Comparison of ENCODE assay signal across 9 cellular contexts in genomic region chr10:74967850-74968620, GRCh38.
DNase-seq lines count a peak whose midpoint lies in the region; ATAC-seq and TF ChIP-seq lines count a peak whose summit lies in the region.
"Had no signal": no experiment of that assay in that cellular context is flagged by ENCODE, and none has a peak within 500 bp of the region (broad histone marks: within the 10 kb centered on the region; RNA-seq: fewer than 3 reads in every experiment).

No MANE protein-coding gene starts in this region.

- peaks cover 38% of the 10 kb centered on the region for H3K4me1 ChIP-seq in MM.1S (ENCODE audit: low read length)

- 0 out of 2 replicates have a peak, but pooled peaks cover 7% of the 10 kb centered on the region for H3F3A ChIP-seq in MM.1S (ENCODE audit: insufficient read depth, low read length)

- no peaks in the 10 kb centered on the region for H3K27me3 ChIP-seq in MM.1S (replicated peaks; ENCODE audit: insufficient read depth, low read length)
- H3K27me3 ChIP-seq: Peyer's patch had no signal

- peaks cover 30% of the 10 kb centered on the region for H3K79me2 ChIP-seq in MM.1S (ENCODE audit: low read length)

- H2AFZ ChIP-seq in MM.1S (ENCODE audit: low read length): no peak overlapping the region

- H3K9me2 ChIP-seq in MM.1S (replicated peaks; ENCODE audit: insufficient read depth, low read length): no peaks in the 10 kb centered on the region

- H4K20me1 ChIP-seq in MM.1S (ENCODE audit: insufficient read depth, low read length): no peaks in the 10 kb centered on the region

- H3K4me3 ChIP-seq in MM.1S (ENCODE audit: low read length): 0 out of 2 replicates have a peak overlapping the region, but pooled peaks have one; percentile 5
- peak overlapping the region; percentile 73 for H3K4me3 ChIP-seq in SK-N-MC
- H3K4me3 ChIP-seq: Peyer's patch had no signal

- peak overlapping the region; percentile 46 for H3K4me2 ChIP-seq in MM.1S (ENCODE audit: low read depth, low read length)

- peak; percentile 75 for ATAC-seq in left lobe of liver
- no peak for ATAC-seq in HG02763 (IDR thresholded peaks at IDR 0.05; ENCODE audit: unreplicated experiment)
- ATAC-seq in HG03439 (IDR thresholded peaks at IDR 0.05; ENCODE audit: unreplicated experiment): no peak

- H3K27ac ChIP-seq in MM.1S (ENCODE audit: low read length) (peak overlapping the region; percentile 24; the same call in 1 of the 2 replicates), SK-N-MC (peak overlapping the region; percentile 96)
- H3K27ac ChIP-seq: Peyer's patch had no signal

- no peak for TF ChIP-seq CTCF in MM.1S (IDR thresholded peaks at IDR 0.05; ENCODE audit: low read length)

- no peak overlapping the region for H3K9ac ChIP-seq in MM.1S (ENCODE audit: low read length)
- H3K9ac ChIP-seq in SK-N-MC (ENCODE audit: insufficient read length): peak overlapping the region; percentile 57

- DNase-seq in DMS53 treated with DMSO at 0.1 percent for 48 hours (lab: John Stamatoyannopoulos, UW; ENCODE audit: unreplicated experiment) (peak; percentile 75), MM.1S (peak; percentile 64), SK-N-MC (ENCODE audit: low read depth, low spot score) (peak; percentile 85), left lobe of liver (ENCODE audit: low spot score) (no peak), activated gamma-delta T cell (lab: John Stamatoyannopoulos, UW) (no peak)
- DNase-seq in activated effector memory CD4-positive, alpha-beta T cell treated with anti-CD3 and anti-CD28 coated beads, Interleukin-2, amount 50 U/mL, for 16 hours: no peak
- DNase-seq: Peyer's patch had no signal

- no peaks in the 10 kb centered on the region for H3K9me3 ChIP-seq in MM.1S (replicated peaks; ENCODE audit: insufficient read depth, low read length)
- no peaks in the 10 kb centered on the region for H3K9me3 ChIP-seq in SK-N-MC (ENCODE audit: low read depth, low read length)
- H3K9me3 ChIP-seq: Peyer's patch had no signal

- H3K36me3 ChIP-seq in MM.1S (replicated peaks; ENCODE audit: insufficient read depth, low read length) (no peaks in the 10 kb centered on the region), SK-N-MC (ENCODE audit: insufficient read depth, low read length) (no peaks in the 10 kb centered on the region)
- H3K36me3 ChIP-seq: Peyer's patch had no signal

Comparison
In these comparisons a context has a peak if more than half of its experiments do, and no peak if none do; other contexts are left out.
1. DNase-seq: peak in DMS53 treated with DMSO at 0.1 percent for 48 hours (single experiment), MM.1S (single experiment) and SK-N-MC (single experiment); none in left lobe of liver (single experiment), activated gamma-delta T cell (single experiment) and activated effector memory CD4-positive, alpha-beta T cell treated with anti-CD3 and anti-CD28 coated beads, Interleukin-2, amount 50 U/mL, for 16 hours (single experiment).